ENCODE assay signal across 23 cellular contexts in genomic region chr16:81097230-81097629, GRCh38. TPM values are rescaled to one million over a fixed set of nuclear protein-coding genes. Genes with fewer than 3 reads are reported as not detected.
A peak's percentile ranks its signal among the peaks of the same experiment; 100 is the strongest.
DNase-seq lines count a peak whose midpoint lies in the region; ATAC-seq, FAIRE-seq and TF ChIP-seq lines count a peak whose summit lies in the region.
"Had no signal": no experiment of that assay in that cellular context is flagged by ENCODE, and none has a peak within 500 bp of the region (broad histone marks: within the 10 kb centered on the region; RNA-seq: fewer than 3 reads in every experiment).

No MANE protein-coding gene starts in this region.

- peaks cover 21% of the 10 kb centered on the region for H3K79me2 ChIP-seq in ACC112 (ENCODE audit: control insufficient read depth, insufficient read depth, low read length, unreplicated experiment)
- H3K79me2 ChIP-seq in MM.1S (ENCODE audit: low read length): no peaks in the 10 kb centered on the region
- H3K79me2 ChIP-seq in parathyroid adenoma: no peaks in the 10 kb centered on the region

- H3K36me3 ChIP-seq in ACC112 (ENCODE audit: insufficient read depth, low read length): no peaks in the 10 kb centered on the region
- no peaks in the 10 kb centered on the region for H3K36me3 ChIP-seq in MM.1S (replicated peaks; ENCODE audit: insufficient read depth, low read length)
- no peaks in the 10 kb centered on the region for H3K36me3 ChIP-seq in colonic mucosa
- H3K36me3 ChIP-seq in parathyroid adenoma (ENCODE audit: control insufficient read depth, insufficient read depth, low read length): no peaks in the 10 kb centered on the region
- H3K36me3 ChIP-seq: pancreas had no signal

- no peak for ATAC-seq in GM19452 (IDR thresholded peaks at IDR 0.05; ENCODE audit: unreplicated experiment)

- H4K20me1 ChIP-seq in MM.1S (ENCODE audit: insufficient read depth, low read length): no peaks in the 10 kb centered on the region

- H3F3A ChIP-seq in MM.1S (ENCODE audit: insufficient read depth, low read length): no peaks in the 10 kb centered on the region

- H3K4me2 ChIP-seq in MM.1S (ENCODE audit: low read depth, low read length): peak overlapping the region; percentile 63
- H3K4me2 ChIP-seq in parathyroid adenoma (ENCODE audit: low read length): no peak overlapping the region

- H3K9me3 ChIP-seq in MM.1S (replicated peaks; ENCODE audit: insufficient read depth, low read length) (no peaks in the 10 kb centered on the region), colonic mucosa (no peaks in the 10 kb centered on the region), parathyroid adenoma (ENCODE audit: control insufficient read depth, low read length) (no peaks in the 10 kb centered on the region)
- H3K9me3 ChIP-seq: pancreas had no signal

- no peaks in the 10 kb centered on the region for H3K9me2 ChIP-seq in MM.1S (replicated peaks; ENCODE audit: insufficient read depth, low read length)

- H3K27me3 ChIP-seq in ACC112 (ENCODE audit: insufficient read depth, low read length) (no peaks in the 10 kb centered on the region), MM.1S (replicated peaks; ENCODE audit: insufficient read depth, low read length) (no peaks in the 10 kb centered on the region), colonic mucosa (no peaks in the 10 kb centered on the region), parathyroid adenoma (ENCODE audit: control insufficient read depth, insufficient read depth, low read length) (no peaks in the 10 kb centered on the region)
- H3K27me3 ChIP-seq: pancreas had no signal

- H3K4me3 ChIP-seq in ACC112 (ENCODE audit: low read depth, low read length): 0 out of 2 replicates have a peak overlapping the region, but pooled peaks have one; percentile 44
- peak overlapping the region; percentile 38; the same call in 1 of the 2 replicates for H3K4me3 ChIP-seq in MM.1S (ENCODE audit: low read length)
- no peak overlapping the region for H3K4me3 ChIP-seq in colonic mucosa
- H3K4me3 ChIP-seq in parathyroid adenoma (ENCODE audit: low read depth, low read length): no peak overlapping the region

- TF ChIP-seq POLR2A in GM12891 (IDR thresholded peaks at IDR 0.05; ENCODE audit: low read depth, low read length): no peak

- H3K4me1 ChIP-seq in ACC112 (ENCODE audit: control insufficient read depth, insufficient read depth, low read length, unreplicated experiment) (peaks cover 4% of the 10 kb centered on the region), MM.1S (ENCODE audit: low read length) (no peaks in the 10 kb centered on the region), colonic mucosa (no peaks in the 10 kb centered on the region), parathyroid adenoma (peaks cover 3% of the 10 kb centered on the region)
- H3K4me1 ChIP-seq: pancreas had no signal

- H3K27ac ChIP-seq in ACC112 (ENCODE audit: low read depth, low read length) (no peak overlapping the region), MM.1S (ENCODE audit: low read length) (no peak overlapping the region), colonic mucosa (peak overlapping the region; percentile 50), parathyroid adenoma (no peak overlapping the region)

- no peak overlapping the region for H3K9ac ChIP-seq in MM.1S (ENCODE audit: low read length)
- no peak overlapping the region for H3K9ac ChIP-seq in colonic mucosa (ENCODE audit: low read depth in 2 of 2, low read length in 2 of 2)
- no peak overlapping the region for H3K9ac ChIP-seq in parathyroid adenoma

- H2AFZ ChIP-seq in ACC112 (ENCODE audit: low read length, unreplicated experiment) (peak overlapping the region; percentile 83), MM.1S (ENCODE audit: low read length) (peak overlapping the region; percentile 50; the same call in 1 of the 2 replicates), parathyroid adenoma (peak overlapping the region; percentile 95)

- intact Hi-C loops in colonic mucosa (cut with DNase I): loop anchor here (5.0 kb wide), 1 partner anchor 220 kb away; no protein-coding TSS in a partner anchor

- no peak for TF ChIP-seq CTCF in MM.1S (IDR thresholded peaks at IDR 0.05; ENCODE audit: low read length)
- TF ChIP-seq CTCF in colonic mucosa (IDR thresholded peaks at IDR 0.05): no peak
- no peak for TF ChIP-seq CTCF in parathyroid adenoma (IDR thresholded peaks at IDR 0.05)

- DNase-seq in MM.1S (no peak), colonic mucosa (no peak), GM12891 (ENCODE audit: insufficient read length, low spot score) (no peak), NOMO-1 treated with DMSO at 0.1 percent for 48 hours (lab: John Stamatoyannopoulos, UW; ENCODE audit: unreplicated experiment) (no peak), NCI-H2171 treated with DMSO at 0.1 percent for 48 hours (lab: John Stamatoyannopoulos, UW) (no peak)
- DNase-seq: activated CD8-positive, alpha-beta memory T cell treated with anti-CD3 and anti-CD28 coated beads, Interleukin-2, amount 10 ng/mL, durations not matched to agents 7 days and 5 days; activated effector memory CD4-positive, alpha-beta T cell treated with anti-CD3 and anti-CD28 coated beads, Interleukin-2, amount 50 U/mL, for 16 hours; amniotic stem cell; cerebellar nuclear complex; GF-D8; kidney glomerular epithelial cell; NCI-H2029; NCI-H82; SHP77; stimulated activated naive B cell treated with anti-CD40 and anti-IgM and Interleukin-4, amounts not matched to agents 10 μg/mL and 1 μg/mL and 100 μg/mL, for 72 hours had no signal

- FAIRE-seq in GM12891 (lab: Jason Lieb, UNC): no peak
- FAIRE-seq: D721Med, pancreas had no signal

TF ChIP-seq in GM12891, 5 proteins besides CTCF, POLR2A, EP300 and RAD21:
- no peak for TF ChIP-seq POU2F2 (IDR thresholded peaks at IDR 0.05; ENCODE audit: low read depth, low read length)
- no peak for TF ChIP-seq PAX5 (IDR thresholded peaks at IDR 0.05; ENCODE audit: insufficient read depth, low read length, severe bottlenecking)
- no peak for TF ChIP-seq TAF1 (IDR thresholded peaks at IDR 0.05; ENCODE audit: low read depth, low read length)
- TF ChIP-seq POLR2AphosphoS5 (IDR thresholded peaks at IDR 0.05; ENCODE audit: low read depth, low read length): no peak

RNA-seq across cellular contexts. Expression of gene GCSH, which starts 1.0 kb away (rescaled TPM):
- 10 to 100 TPM in 1 of 2 donors, 1 to 10 TPM in 1; 9.4 to 24.7 TPM for total RNA-seq in colonic mucosa
- polyA plus RNA-seq in GM12891 (2012; ENCODE audit: low read depth, missing spikeins): 15.0 TPM

RNA-seq across cellular contexts. Expression of gene C16orf46, which starts 20.2 kb away (rescaled TPM):
- total RNA-seq in colonic mucosa: under 1 TPM in 1 of 2 donors, not detected in 1; 0.40 TPM
- polyA plus RNA-seq in GM12891 (2012; ENCODE audit: low read depth, missing spikeins): 0.05 TPM
- total RNA-seq: activated CD8-positive, alpha-beta memory T cell treated with anti-CD3 and anti-CD28 coated beads, Interleukin-2, amount 10 ng/mL, durations not matched to agents 7 days and 5 days; mononuclear cell; T-helper 2 cell treated with Interferon-gamma antibody and Interleukin-4, amounts not matched to agents 100 ng/mL and 5 ng/mL, for 36 hours; ureter had no signal

Comparison
In these comparisons a context has a peak if more than half of its experiments do, and no peak if none do; other contexts are left out.
1. H3K4me3 ChIP-seq: peak in ACC112 (single experiment) and MM.1S (single experiment); none in colonic mucosa (single experiment) and parathyroid adenoma (single experiment).
2. Peak in every context shown above with its lines, with median percentiles within 50 percentile points of each other: H2AFZ ChIP-seq.